8 cellular contexts compared by ENCODE assay signal in genomic region chr19:4967738-4968461, GRCh38. TPM values are rescaled to one million over a fixed set of nuclear protein-coding genes. Genes with fewer than 3 reads are reported as not detected.
DNase-seq lines count a peak whose midpoint lies in the region; ATAC-seq, FAIRE-seq and TF ChIP-seq lines count a peak whose summit lies in the region.

No MANE protein-coding gene starts in this region.

- no peaks in the 10 kb centered on the region for H3K27me3 Mint-ChIP-seq in astrocyte (ENCODE audit: low read depth, unreplicated experiment)

- peaks cover 34% of the 10 kb centered on the region for H4K20me1 ChIP-seq in astrocyte (ENCODE audit: insufficient read depth, low read length)

- no peaks in the 10 kb centered on the region for H3K9me3 Mint-ChIP-seq in astrocyte (ENCODE audit: unreplicated experiment)

- H3K4me1 ChIP-seq in BE2C: no peaks in the 10 kb centered on the region; the same call in 1 of the 2 replicates
- H3K4me1 ChIP-seq in HUES64 (ENCODE audit: insufficient read depth, low read length): no peaks in the 10 kb centered on the region
- peaks cover 34% of the 10 kb centered on the region for H3K4me1 ChIP-seq in astrocyte (ENCODE audit: insufficient read depth, low read length)
- peaks cover 28% of the 10 kb centered on the region for H3K4me1 ChIP-seq in muscle layer of colon (ENCODE audit: insufficient read depth, low read length)

- H3K36me3 Mint-ChIP-seq in astrocyte (ENCODE audit: low read depth, unreplicated experiment): peaks cover 2% of the 10 kb centered on the region

- H3K27me3 ChIP-seq in BE2C: no peaks in the 10 kb centered on the region
- 0 out of 2 replicates have a peak, but pooled peaks cover 3% of the 10 kb centered on the region for H3K27me3 ChIP-seq in HUES64 (ENCODE audit: insufficient read depth, low read length)
- H3K27me3 ChIP-seq in astrocyte (ENCODE audit: insufficient read depth, low read length): no peaks in the 10 kb centered on the region
- no peaks in the 10 kb centered on the region for H3K27me3 ChIP-seq in muscle layer of colon (ENCODE audit: control insufficient read depth in 1 of 2, insufficient read depth in 2 of 2, low read length in 2 of 2)

- H3K27ac Mint-ChIP-seq in astrocyte (ENCODE audit: unreplicated experiment): no peak overlapping the region

- peak overlapping the region; percentile 64 for H2AFZ ChIP-seq in astrocyte (ENCODE audit: low read depth, low read length)

- ATAC-seq in activated CD4-positive, CD25-positive, alpha-beta regulatory T cell treated with anti-CD3 and anti-CD28 coated beads, Interleukin-2, amount 50 U/mL, for 24 hours: no peak

- H3K36me3 ChIP-seq in BE2C: peaks cover 8% of the 10 kb centered on the region; the same call in 1 of the 2 replicates
- H3K36me3 ChIP-seq in HUES64 (ENCODE audit: insufficient read depth, low read length): peaks cover 5% of the 10 kb centered on the region
- no peaks in the 10 kb centered on the region for H3K36me3 ChIP-seq in astrocyte (ENCODE audit: insufficient read depth, low read length)
- H3K36me3 ChIP-seq in muscle layer of colon (ENCODE audit: insufficient read depth, low read length): no peaks in the 10 kb centered on the region

- no peak for DNase-seq in BE2C
- no peak for DNase-seq in astrocyte (ENCODE audit: low read depth)
- DNase-seq in stimulated activated naive CD4-positive, alpha-beta T cell (lab: John Stamatoyannopoulos, UW): no peak
- DNase-seq in GDM1 (lab: John Stamatoyannopoulos, UW): no peak
- no peak for DNase-seq in mucosa of gallbladder (ENCODE audit: low spot score)

- H3K9me3 ChIP-seq in BE2C: no peaks in the 10 kb centered on the region
- H3K9me3 ChIP-seq in HUES64 (ENCODE audit: insufficient read depth, low read depth, low read length): no peaks in the 10 kb centered on the region
- H3K9me3 ChIP-seq in astrocyte (ENCODE audit: insufficient read depth, low read depth, low read length): no peaks in the 10 kb centered on the region
- no peaks in the 10 kb centered on the region for H3K9me3 ChIP-seq in muscle layer of colon (ENCODE audit: low read length)

- H3K9ac ChIP-seq in HUES64 (ENCODE audit: low read depth, low read length): no peak overlapping the region
- peak overlapping the region; percentile 40 for H3K9ac ChIP-seq in astrocyte (ENCODE audit: low read length)
- H3K9ac ChIP-seq in muscle layer of colon (ENCODE audit: low read length): no peak overlapping the region

- H3K79me2 ChIP-seq in astrocyte (ENCODE audit: insufficient read depth, low read length): peaks cover 35% of the 10 kb centered on the region

- 84% methylated on average over 16 of the region's 16 CpGs for WGBS in HUES64

- TF ChIP-seq CTCF in BE2C (IDR thresholded peaks at IDR 0.05; ENCODE audit: low read depth, low read length) (no peak), astrocyte (IDR thresholded peaks at IDR 0.05; ENCODE audit: insufficient read depth, low read depth, low read length) (no peak)

- FAIRE-seq in astrocyte (lab: Jason Lieb, UNC): no peak

- H3K4me3 Mint-ChIP-seq in astrocyte (ENCODE audit: unreplicated experiment): peak overlapping the region; percentile 77

- no peak overlapping the region for H3K27ac ChIP-seq in HUES64 (ENCODE audit: low read depth, low read length)
- peak overlapping the region; percentile 29 for H3K27ac ChIP-seq in astrocyte (ENCODE audit: low read depth, low read length)
- peak overlapping the region; percentile 47 for H3K27ac ChIP-seq in muscle layer of colon (ENCODE audit: low read depth, low read length)

- peak overlapping the region; percentile 22; the same call in 1 of the 2 replicates for H3K4me3 ChIP-seq in BE2C (ENCODE audit: low read depth, low read length)
- H3K4me3 ChIP-seq in HUES64 (ENCODE audit: low read length): peak overlapping the region; percentile 46
- no peak overlapping the region for H3K4me3 ChIP-seq in astrocyte (ENCODE audit: insufficient read depth, low read depth, low read length)
- H3K4me3 ChIP-seq in muscle layer of colon (ENCODE audit: low read depth in 1 of 2, low read length in 2 of 2): peak overlapping the region; percentile 20 to 37

- H3K4me1 Mint-ChIP-seq in astrocyte (ENCODE audit: low read depth, unreplicated experiment): peaks cover 14% of the 10 kb centered on the region

- peak overlapping the region; percentile 83 for H3K4me2 ChIP-seq in astrocyte (ENCODE audit: low read length)

RNA-seq across cellular contexts. Expression of gene KDM4B, which starts 1.0 kb away (rescaled TPM):
- 40.8 TPM for polyA plus RNA-seq in BE2C (2012; ENCODE audit: insufficient read depth, insufficient read length, low read depth)
- 13.5 TPM for polyA plus RNA-seq in HUES64 (2013, experiment 1 of 2)
- 19.5 TPM for polyA plus RNA-seq in HUES64 (2013, experiment 2 of 2)
- total RNA-seq in astrocyte (55.2 and 61.4 TPM in 2 replicates), mucosa of gallbladder (49.3 TPM)

RNA-seq across cellular contexts. Expression of gene UHRF1, which starts 58.6 kb away (rescaled TPM):
- polyA plus RNA-seq in BE2C (2012; ENCODE audit: insufficient read depth, insufficient read length, low read depth): 12.5 TPM
- 46.6 TPM for polyA plus RNA-seq in HUES64 (2013, experiment 1 of 2)
- 45.3 TPM for polyA plus RNA-seq in HUES64 (2013, experiment 2 of 2)
- 11.8 and 16.2 TPM in 2 replicates for total RNA-seq in astrocyte
- total RNA-seq in mucosa of gallbladder: 4.5 TPM
